Comparison of ENCODE assay signal across 15 cellular contexts in genomic region chr9:85541876-85542275, GRCh38.
DNase-seq lines count a peak whose midpoint lies in the region; ATAC-seq and TF ChIP-seq lines count a peak whose summit lies in the region.
"Had no signal": no experiment of that assay in that cellular context is flagged by ENCODE, and none has a peak within 500 bp of the region (broad histone marks: within the 10 kb centered on the region; RNA-seq: fewer than 3 reads in every experiment).

No MANE protein-coding gene starts in this region.

- no peak for TF ChIP-seq EP300 in tibial nerve (IDR thresholded peaks at IDR 0.05)

- TF ChIP-seq POLR2A in tibial nerve (IDR thresholded peaks at IDR 0.05) (no peak), erythroblast (IDR thresholded peaks at IDR 0.05; ENCODE audit: low read length) (no peak)

- no peaks in the 10 kb centered on the region for H3K36me3 ChIP-seq in SJSA1
- H3K36me3 ChIP-seq in tibial nerve: no peaks in the 10 kb centered on the region

- H3K4me3 ChIP-seq in SJSA1 (no peak overlapping the region), tibial nerve (no peak overlapping the region)

- DNase-seq in SJSA1 (ENCODE audit: low read depth in 1 of 2, low spot score in 2 of 2) (peak in 1 of 2 experiments; percentile 58), myocyte (ENCODE audit: low read depth) (peak; percentile 31), tibial nerve (ENCODE audit: low spot score in 2 of 2) (no peak), GM19238 (ENCODE audit: insufficient read length, low spot score) (no peak), erythroblast (lab: John Stamatoyannopoulos, UW) (no peak)
- DNase-seq: CD8-positive, alpha-beta memory T cell; Karpas-422; NCI-H2029; NCI-H2171 treated with DMSO at 0.1 percent for 48 hours; NCI-H510A; Right ventricle myocardium superior had no signal

- H3K27ac ChIP-seq in SJSA1 (peak overlapping the region; percentile 37; the same call in 1 of the 2 replicates), cingulate gyrus (ENCODE audit: low read depth, low read length) (peak overlapping the region; percentile 6), tibial nerve (no peak overlapping the region)

- H3K4me1 ChIP-seq in SJSA1 (replicated peaks) (peaks cover 21% of the 10 kb centered on the region), tibial nerve (no peaks in the 10 kb centered on the region)

- WGBS in tibial nerve, 2 donors: 33 to 45% methylated on average over 4 of the region's 4 CpGs

- no peak for TF ChIP-seq CTCF in tibial nerve (IDR thresholded peaks at IDR 0.05)

- H3K9me3 ChIP-seq in SJSA1 (replicated peaks) (no peaks in the 10 kb centered on the region), tibial nerve (no peaks in the 10 kb centered on the region)

- ATAC-seq in GM21786 (IDR thresholded peaks at IDR 0.05; ENCODE audit: unreplicated experiment): no peak
- ATAC-seq: HCT116, Panc1 had no signal

- H3K27me3 ChIP-seq in SJSA1 (replicated peaks): no peaks in the 10 kb centered on the region
- no peaks in the 10 kb centered on the region for H3K27me3 ChIP-seq in tibial nerve

Comparison
In these comparisons a context has a peak if more than half of its experiments do, and no peak if none do; other contexts are left out.
1. H3K27ac ChIP-seq: peak in SJSA1 (single experiment) and cingulate gyrus (single experiment); none in tibial nerve (0 of 4).